ENCODE assay signal across 8 cellular contexts in the genomic region with DNA sequence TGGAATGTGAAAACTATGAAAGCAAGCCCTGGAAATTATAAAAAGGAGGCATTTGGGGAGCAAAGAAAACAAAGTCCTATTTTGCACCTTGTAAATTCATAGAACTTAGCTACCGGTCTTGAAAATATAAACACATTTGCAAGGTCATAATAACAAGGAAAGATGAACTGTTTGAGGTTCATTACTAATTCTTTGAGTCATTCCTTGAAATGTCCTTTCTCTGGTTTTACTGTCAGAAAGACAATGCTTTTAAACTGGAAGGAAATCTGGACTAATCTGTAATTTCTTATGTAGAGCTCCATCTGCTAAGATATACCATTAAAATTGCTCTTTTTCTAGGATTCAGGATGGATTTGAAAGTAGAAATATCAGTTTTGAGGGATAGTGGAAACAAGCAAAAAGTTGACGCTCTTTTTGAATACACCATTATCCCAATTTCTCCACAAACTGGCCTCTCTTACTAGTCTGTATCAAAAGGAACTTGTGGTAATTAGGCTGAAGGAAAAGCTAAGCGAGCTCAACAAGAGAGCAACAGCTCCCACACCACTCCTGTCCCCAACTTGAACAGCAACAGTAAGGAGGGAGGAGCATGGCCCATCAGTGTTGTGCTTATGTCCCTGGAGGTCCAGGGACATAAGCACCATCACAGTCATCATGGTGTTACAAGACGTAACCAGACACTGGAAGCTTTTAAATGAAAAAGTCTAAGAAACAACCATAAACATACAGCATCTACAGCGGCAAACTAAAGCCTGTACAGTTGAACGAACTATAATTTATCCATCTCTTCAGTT. TPM values are rescaled to one million over a fixed set of nuclear protein-coding genes. Genes with fewer than 3 reads are reported as not detected.
DNase-seq lines count a peak whose midpoint lies in the region; ATAC-seq and TF ChIP-seq lines count a peak whose summit lies in the region.

No MANE protein-coding gene starts in this region.

- WGBS in body of pancreas, 2 donors, result 25% methylated on average over 6 of the region's 6 CpGs
- 8% methylated on average over 6 of the region's 6 CpGs for WGBS in right lobe of liver (ENCODE audit: insufficient coverage, low coverage, low lambda C conversion rate, missing lambda C conversion rate)

- H3K27me3 ChIP-seq in body of pancreas (no peaks in the 10 kb centered on the region), right lobe of liver (no peaks in the 10 kb centered on the region)

- peaks cover 31% of the 10 kb centered on the region for H3K4me1 ChIP-seq in body of pancreas
- peaks cover 0 to 53% (median 11%) of the 10 kb centered on the region in 4 donors for H3K4me1 ChIP-seq in right lobe of liver

- H3K9me3 ChIP-seq in body of pancreas (no peaks in the 10 kb centered on the region), right lobe of liver (no peaks in the 10 kb centered on the region)

- intact Hi-C loops in body of pancreas (cut with DNase I) (no loop called here), right lobe of liver (cut with DNase I) (no loop called here)

- TF ChIP-seq CTCF in GM12864 (IDR thresholded peaks at IDR 0.05; ENCODE audit: low read depth, low read length, missing control alignments) (no peak), body of pancreas (IDR thresholded peaks at IDR 0.05) (no peak), right lobe of liver (IDR thresholded peaks at IDR 0.05) (no peak), type B pancreatic cell (conservative IDR thresholded peaks at IDR 0.05) (no peak)

- in situ Hi-C loops in ACHN (cut with HindIII; ENCODE audit: low pct_ligation_motif_present, low pct_unique_long_range_greater_than_20kb, low sequenced_read_pairs), result no loop called here

- H3K9me3 Mint-ChIP-seq in type B pancreatic cell, result no peaks in the 10 kb centered on the region

- TF ChIP-seq POLR2A in body of pancreas (IDR thresholded peaks at IDR 0.05), result no peak
- peak; percentile 60 for TF ChIP-seq POLR2A in right lobe of liver (IDR thresholded peaks at IDR 0.05)

- H3K36me3 Mint-ChIP-seq in type B pancreatic cell, result peaks cover 13% of the 10 kb centered on the region

- peaks cover 35% of the 10 kb centered on the region for H3K4me1 Mint-ChIP-seq in type B pancreatic cell (ENCODE audit: unreplicated experiment)

- ATAC-seq in body of pancreas, result no peak
- ATAC-seq in right lobe of liver, result peak in 3 of 4 donors; percentile 31 to 44 (median 37)
- no peak for ATAC-seq in GM19035 (IDR thresholded peaks at IDR 0.05; ENCODE audit: unreplicated experiment)
- ATAC-seq in activated CD4-positive, CD25-positive, alpha-beta regulatory T cell treated with anti-CD3 and anti-CD28 coated beads, Interleukin-2, amount 50 U/mL, for 24 hours, result no peak

- no peaks in the 10 kb centered on the region for H3K27me3 Mint-ChIP-seq in type B pancreatic cell

- H3K4me3 ChIP-seq in GM12864 (ENCODE audit: low read depth, low read length) (peak overlapping the region; percentile 91), body of pancreas (peak overlapping the region in 1 of 2 donors; percentile 70), right lobe of liver (peak overlapping the region; percentile 60 to 89 (median 88))

- H3K27ac ChIP-seq in body of pancreas (peak overlapping the region; percentile 41 to 84 (median 80)), right lobe of liver (peak overlapping the region; percentile 72 to 90 (median 86))

- peak overlapping the region; percentile 96 for H3K4me3 Mint-ChIP-seq in type B pancreatic cell

- H3K36me3 ChIP-seq in body of pancreas (replicated peaks in 1 of 2; ENCODE audit: insufficient read depth in 1 of 2, low read depth in 2 of 2) (no peaks in the 10 kb centered on the region), right lobe of liver (peaks cover 0 to 4% (median 2%) of the 10 kb centered on the region in 4 donors)

- H3K27ac Mint-ChIP-seq in type B pancreatic cell, result peak overlapping the region; percentile 91

- DNase-seq in ACHN, result peak; percentile 20
- DNase-seq in GM12864 (ENCODE audit: low read depth), result no peak
- DNase-seq in NCI-H748 (lab: John Stamatoyannopoulos, UW; ENCODE audit: unreplicated experiment), result peak; percentile 29
- DNase-seq in body of pancreas, result no peak
- no peak for DNase-seq in right lobe of liver
- DNase-seq in type B pancreatic cell (ENCODE audit: extremely low spot score, unreplicated experiment), result no peak

RNA-seq across cellular contexts. Expression of gene ERLIN1, which starts 1.2 kb away (rescaled TPM):
- 10 to 100 TPM in 1 of 2 donors, 1 to 10 TPM in 1; 3.6 to 14.3 TPM for total RNA-seq in body of pancreas
- total RNA-seq in right lobe of liver, result 10 to 100 TPM; 37.1 to 82.0 (median 54.1) TPM
- total RNA-seq in type B pancreatic cell (ENCODE audit: low replicate concordance), result 28.6 and 37.1 TPM in 2 replicates

RNA-seq across cellular contexts. Expression of gene CHUK, which starts 44.8 kb away (rescaled TPM):
- 10 to 100 TPM in 1 of 2 donors, 1 to 10 TPM in 1; 8.6 to 13.7 TPM for total RNA-seq in body of pancreas
- total RNA-seq in right lobe of liver, result 10 to 100 TPM in 5 of 6 experiments, 1 to 10 TPM in 1; 8.6 to 20.0 (median 11.3) TPM
- 18.5 and 20.1 TPM in 2 replicates for total RNA-seq in type B pancreatic cell (ENCODE audit: low replicate concordance)

Comparison
In these comparisons a context has a peak if more than half of its experiments do, and no peak if none do; other contexts are left out.
1. DNase-seq: peak in ACHN (single experiment) and NCI-H748 (single experiment); none in GM12864 (single experiment), body of pancreas (0 of 4), right lobe of liver (0 of 3) and type B pancreatic cell (single experiment).
2. ATAC-seq: peak in right lobe of liver (3 of 4); none in body of pancreas (single experiment), GM19035 (single experiment) and activated CD4-positive, CD25-positive, alpha-beta regulatory T cell treated with anti-CD3 and anti-CD28 coated beads, Interleukin-2, amount 50 U/mL, for 24 hours (0 of 2).